Comparison of ENCODE assay signal across 8 cellular contexts in genomic region chr19:16143399-16144215, GRCh38. TPM values are rescaled to one million over a fixed set of nuclear protein-coding genes. Genes with fewer than 3 reads are reported as not detected.
DNase-seq lines count a peak whose midpoint lies in the region; ATAC-seq and TF ChIP-seq lines count a peak whose summit lies in the region.

Gene HSH2D, plus strand, starts transcription at chr19:16143685. Its CDS starts 5,066 bp downstream, at chr19:16148751.

- ATAC-seq in GM19395 (IDR thresholded peaks at IDR 0.05; ENCODE audit: unreplicated experiment) (peak; percentile 59), WTC11 (peak; percentile 98), sciatic nerve (peak; percentile 36), gastrocnemius medialis (no peak)

- intact Hi-C loops in CD14-positive monocyte (cut with micrococcal nuclease): no loop called here
- intact Hi-C loops in colonic mucosa (cut with DNase I): no loop called here
- intact Hi-C loops in sciatic nerve (cut with DNase I): no loop called here
- intact Hi-C loops in gastrocnemius medialis (cut with DNase I; ENCODE audit: low total_unique reads): no loop called here

- H3K4me3 ChIP-seq in colonic mucosa: peak within 1 kb of the TSS; percentile 33
- H3K4me3 ChIP-seq in gastrocnemius medialis: no peak within 1 kb of the TSS

- no peaks in the 10 kb centered on the region for H3K9me3 ChIP-seq in colonic mucosa
- no peaks in the 10 kb centered on the region for H3K9me3 ChIP-seq in gastrocnemius medialis

- H3K36me3 Mint-ChIP-seq in CD14-positive monocyte (peaks cover 3 to 7% of the 10 kb centered on the region in 2 donors), WTC11 (no peaks in the 10 kb centered on the region)

- in situ Hi-C loops in KBM-7 (cut with MboI; ENCODE audit: low pct_unique_long_range_greater_than_20kb, low sequenced_read_pairs): no loop called here
- in situ Hi-C loops in gastrocnemius medialis (cut with MboI; ENCODE audit: low sequenced_read_pairs in 4 of 4): no loop called here

- no peaks in the 10 kb centered on the region for H3K4me1 ChIP-seq in colonic mucosa
- no peaks in the 10 kb centered on the region for H3K4me1 ChIP-seq in gastrocnemius medialis

- peak; percentile 83 for DNase-seq in CD14-positive monocyte (ENCODE audit: low spot score)
- peak; percentile 76 for DNase-seq in KBM-7
- DNase-seq in WTC11 (ENCODE audit: low spot score): peak; percentile 73
- DNase-seq in colonic mucosa: peak; percentile 92
- DNase-seq in sciatic nerve (ENCODE audit: low spot score): no peak
- no peak for DNase-seq in epidermal melanocyte (ENCODE audit: insufficient read length, low spot score)
- DNase-seq in gastrocnemius medialis: no peak

- peak within 1 kb of the TSS; percentile 87 to 98 for H3K4me3 Mint-ChIP-seq in CD14-positive monocyte
- H3K4me3 Mint-ChIP-seq in WTC11: peak within 1 kb of the TSS; percentile 48

- H3K9me3 Mint-ChIP-seq in CD14-positive monocyte: peaks cover 5 to 15% (median 8%) of the 10 kb centered on the region in 7 donors
- no peaks in the 10 kb centered on the region for H3K9me3 Mint-ChIP-seq in WTC11

- H3K36me3 ChIP-seq in colonic mucosa: no peaks in the 10 kb centered on the region
- H3K36me3 ChIP-seq in gastrocnemius medialis: no peaks in the 10 kb centered on the region

- CTCF ChIA-PET in WTC11 (lab: Charles Lee): interaction anchor here (0.6 to 1.8 kb wide), 11 partner anchors 8 to 239 kb away, joined by 3 to 8 read pairs (median 4); partner anchors contain the start of gene FAM32A

- peaks cover 84% of the 10 kb centered on the region for H3K4me1 Mint-ChIP-seq in CD14-positive monocyte
- peaks cover 11% of the 10 kb centered on the region for H3K4me1 Mint-ChIP-seq in WTC11

- H3K27ac ChIP-seq in colonic mucosa: peak within 1 kb of the TSS; percentile 81
- no peak within 1 kb of the TSS for H3K27ac ChIP-seq in gastrocnemius medialis

- POLR2A ChIA-PET in WTC11 (lab: Charles Lee): interaction anchor here (0.5 to 0.9 kb wide), 2 partner anchors 30 to 73 kb away, joined by 3 to 6 read pairs; partner anchors contain the start of gene CIB3

- TF ChIP-seq CTCF in CD14-positive monocyte (IDR thresholded peaks at IDR 0.05) (no peak), WTC11 (IDR thresholded peaks at IDR 0.05) (no peak), colonic mucosa (IDR thresholded peaks at IDR 0.05) (no peak), gastrocnemius medialis (IDR thresholded peaks at IDR 0.05 in 4 of 5, conservative IDR thresholded peaks at IDR 0.05 in 1 of 5) (no peak)

- peak within 1 kb of the TSS; percentile 97 to 99 (median 99) for H3K27ac Mint-ChIP-seq in CD14-positive monocyte
- peak within 1 kb of the TSS; percentile 98 for H3K27ac Mint-ChIP-seq in WTC11

- H3K27me3 ChIP-seq in colonic mucosa (no peaks in the 10 kb centered on the region), gastrocnemius medialis (no peaks in the 10 kb centered on the region)

- H3K9ac ChIP-seq in colonic mucosa (ENCODE audit: low read depth in 2 of 2, low read length in 2 of 2): peak within 1 kb of the TSS; percentile 75 to 88

- TF ChIP-seq POLR2A in gastrocnemius medialis (IDR thresholded peaks at IDR 0.05): no peak

- H3K27me3 Mint-ChIP-seq in CD14-positive monocyte (ENCODE audit: low read depth in 3 of 3) (peaks cover 0 to 3% (median 0%) of the 10 kb centered on the region in 3 donors), WTC11 (ENCODE audit: low read depth) (peaks cover 5% of the 10 kb centered on the region)

TF ChIP-seq in WTC11, 78 proteins besides CTCF, POLR2A, EP300 and RAD21:
- TF ChIP-seq MAX (CRISPR knock-in tag; IDR thresholded peaks at IDR 0.05) (peak; percentile 57; the same call in 1 of the 2 replicates), FOXP1 (CRISPR knock-in tag; IDR thresholded peaks at IDR 0.05; ENCODE audit: borderline replicate concordance) (0 out of 2 replicates have a peak, but pooled peaks have one; percentile 28), FOXK1 (CRISPR knock-in tag; IDR thresholded peaks at IDR 0.05) (no peak)

RNA-seq across cellular contexts. Expression of gene HSH2D, which starts in this region (rescaled TPM):
- polyA plus RNA-seq in CD14-positive monocyte: 10 to 100 TPM; 13.8 to 16.7 TPM
- 1.6 to 3.2 TPM (median 3.0 TPM) in 3 replicates for total RNA-seq in WTC11 (2021)
- total RNA-seq in colonic mucosa: 10 to 100 TPM; 13.5 to 14.0 TPM
- 1.2 TPM for total RNA-seq in sciatic nerve
- not detected for total RNA-seq in gastrocnemius medialis

Comparison
In these comparisons a context has a peak if more than half of its experiments do, and no peak if none do; other contexts are left out.
1. DNase-seq: peak in CD14-positive monocyte (single experiment), KBM-7 (single experiment), WTC11 (single experiment) and colonic mucosa (single experiment); none in sciatic nerve (single experiment), epidermal melanocyte (single experiment) and gastrocnemius medialis (0 of 2).
2. ATAC-seq: peak in GM19395 (single experiment), WTC11 (single experiment) and sciatic nerve (single experiment); none in gastrocnemius medialis (0 of 2).